26 cellular contexts compared by ENCODE assay signal in genomic region chr3:179673522-179673921, GRCh38. TPM values are rescaled to one million over a fixed set of nuclear protein-coding genes. Genes with fewer than 3 reads are reported as not detected.
DNase-seq lines count a peak whose midpoint lies in the region; ATAC-seq, FAIRE-seq and TF ChIP-seq lines count a peak whose summit lies in the region.
"Had no signal": no experiment of that assay in that cellular context is flagged by ENCODE, and none has a peak within 500 bp of the region (broad histone marks: within the 10 kb centered on the region; RNA-seq: fewer than 3 reads in every experiment).

No MANE protein-coding gene starts in this region.

- TF ChIP-seq EP300 in HepG2 (IDR thresholded peaks at IDR 0.05; ENCODE audit: low read depth in 2 of 2, low read length in 2 of 2) (no peak), HepG2 (CRISPR knock-in tag; IDR thresholded peaks at IDR 0.05; ENCODE audit: borderline replicate concordance) (no peak)

- no peak for TF ChIP-seq RAD21 in HepG2 (CRISPR knock-in tag; IDR thresholded peaks at IDR 0.05)

- BruUV-seq in HepG2 (replicated peaks; lab: Mats Ljungman, UMichigan) = no TSS peak

- in situ Hi-C loops in HepG2 (cut with HindIII; ENCODE audit: extremely low pct_ligation_motif_present, low pct_unique_long_range_greater_than_20kb) = no loop called here

- no peaks in the 10 kb centered on the region for H3K4me1 ChIP-seq in endodermal cell (ENCODE audit: control insufficient read depth, insufficient read depth, low read length)
- H3K4me1 ChIP-seq in HepG2 (ENCODE audit: insufficient read depth, low read length) = peaks cover 39% of the 10 kb centered on the region
- peaks cover 3 to 43% (median 31%) of the 10 kb centered on the region in 5 donors for H3K4me1 ChIP-seq in subcutaneous abdominal adipose tissue (ENCODE audit: control insufficient read depth in 5 of 5, insufficient read depth in 5 of 5, low read length in 5 of 5)
- H3K4me1 ChIP-seq in Peyer's patch = no peaks in the 10 kb centered on the region

- H3K27me3 Mint-ChIP-seq in HFFc6 (ENCODE audit: insufficient read depth) (no peaks in the 10 kb centered on the region), endodermal cell (ENCODE audit: insufficient read depth) (no peaks in the 10 kb centered on the region)
- H3K27me3 Mint-ChIP-seq: activated CD4-positive, alpha-beta memory T cell treated with anti-CD3 and anti-CD28 coated beads, Interleukin-2, amount 10 ng/mL, durations not matched to agents 7 days and 5 days; progenitor cell of endocrine pancreas; stimulated activated naive B cell treated with anti-CD40 and anti-IgM and Interleukin-4, amounts not matched to agents 10 μg/mL and 1 μg/mL and 100 μg/mL, for 72 hours had no signal

- H3K4me3 Mint-ChIP-seq in HFFc6 (no peak overlapping the region), endodermal cell (no peak overlapping the region)
- H3K4me3 Mint-ChIP-seq: activated CD4-positive, alpha-beta memory T cell treated with anti-CD3 and anti-CD28 coated beads, Interleukin-2, amount 10 ng/mL, durations not matched to agents 7 days and 5 days; CD8-positive, alpha-beta T cell; neural crest cell; stimulated activated naive B cell treated with anti-CD40 and anti-IgM and Interleukin-4, amounts not matched to agents 10 μg/mL and 1 μg/mL and 100 μg/mL, for 72 hours had no signal

- H4K20me1 ChIP-seq in HepG2 (ENCODE audit: insufficient read depth, low read length) = no peaks in the 10 kb centered on the region; the same call in 1 of the 2 replicates

- H3K36me3 ChIP-seq in endodermal cell (ENCODE audit: control insufficient read depth, insufficient read depth, low read length) = no peaks in the 10 kb centered on the region
- H3K36me3 ChIP-seq in HepG2 (replicated peaks in 1 of 2; ENCODE audit: control insufficient read depth in 1 of 2, insufficient read depth in 2 of 2, low read length in 2 of 2) = no peaks in the 10 kb centered on the region; a peak in 1 of 5 replicates
- H3K36me3 ChIP-seq in subcutaneous abdominal adipose tissue (ENCODE audit: control insufficient read depth in 5 of 5, insufficient read depth in 5 of 5, low read length in 5 of 5) = no peaks in the 10 kb centered on the region
- no peaks in the 10 kb centered on the region for H3K36me3 ChIP-seq in Peyer's patch

- no peaks in the 10 kb centered on the region for H3K27me3 ChIP-seq in endodermal cell (ENCODE audit: control insufficient read depth, insufficient read depth, low read length, poor library complexity, severe bottlenecking)
- no peaks in the 10 kb centered on the region for H3K27me3 ChIP-seq in HepG2 (ENCODE audit: control insufficient read depth in 1 of 2, insufficient read depth in 2 of 2, low read length in 2 of 2)
- no peaks in the 10 kb centered on the region for H3K27me3 ChIP-seq in subcutaneous abdominal adipose tissue (ENCODE audit: control insufficient read depth in 5 of 5, insufficient read depth in 4 of 5, low read length in 5 of 5)
- no peaks in the 10 kb centered on the region for H3K27me3 ChIP-seq in Peyer's patch

- ATAC-seq in HepG2 = peak; percentile 52
- ATAC-seq: CD8-positive, alpha-beta T cell; mucosa of descending colon; stimulated activated naive B cell treated with anti-CD40 and anti-IgM and Interleukin-4, amounts not matched to agents 10 μg/mL and 1 μg/mL and 100 μg/mL, for 72 hours had no signal

- TF ChIP-seq POLR2A in HepG2 (IDR thresholded peaks at IDR 0.05; ENCODE audit: insufficient read depth in 1 of 2, low read depth in 2 of 2, low read length in 2 of 2) (no peak), Peyer's patch (IDR thresholded peaks at IDR 0.05) (no peak)

- H3K36me3 Mint-ChIP-seq in HFFc6 (ENCODE audit: low read depth) (peaks cover 23% of the 10 kb centered on the region), endodermal cell (ENCODE audit: low read depth) (peaks cover 13% of the 10 kb centered on the region)

- no peak for TF ChIP-seq CTCF in HFFc6 (IDR thresholded peaks at IDR 0.05)
- TF ChIP-seq CTCF in endodermal cell (conservative IDR thresholded peaks at IDR 0.05) = no peak
- TF ChIP-seq CTCF in HepG2 (CRISPR knock-in tag; IDR thresholded peaks at IDR 0.05) = no peak
- no peak for TF ChIP-seq CTCF in Peyer's patch (IDR thresholded peaks at IDR 0.05)

- no peak for FAIRE-seq in HepG2 (lab: Jason Lieb, UNC)
- FAIRE-seq: endometrium, G401.6 had no signal

- CTCF ChIA-PET in HepG2 (lab: Yijun Ruan, JAX; ENCODE audit: low intra/inter-chr PET ratio, low total read pairs) = no interaction called here

- DNase-seq in HFFc6 = no peak
- DNase-seq in endodermal cell = no peak
- no peak for DNase-seq in HepG2 (ENCODE audit: low spot score)
- DNase-seq in posterior vena cava (ENCODE audit: low spot score) = no peak
- no peak for DNase-seq in LoVo (ENCODE audit: low spot score)
- no peak for DNase-seq in Peyer's patch
- no peak for DNase-seq in stimulated activated CD4-positive, alpha-beta T cell treated with anti-CD3 and anti-CD28 coated beads, Interleukin-1b, Interleukin-23, amount 100 ng/mL, for 48 hours
- DNase-seq: activated CD4-positive, alpha-beta memory T cell treated with anti-CD3 and anti-CD28 coated beads, Interleukin-2, amount 10 ng/mL, durations not matched to agents 7 days and 5 days; activated effector memory CD4-positive, alpha-beta T cell treated with anti-CD3 and anti-CD28 coated beads, Interleukin-2, amount 50 U/mL, for 16 hours; CD8-positive, alpha-beta T cell; cortex of kidney; mucosa of descending colon; NCI-H1105 treated with DMSO at 0.1 percent for 48 hours; NCI-H2107; NCI-H524; NK-92 treated with Interleukin-12 subunit alpha and Interleukin-12 subunit beta, amount 100 ng/mL, for 24 hours; RPMI8226; SK-N-SH; stimulated activated naive B cell treated with anti-CD40 and anti-IgM and Interleukin-4, amounts not matched to agents 10 μg/mL and 1 μg/mL and 100 μg/mL, for 72 hours had no signal

- H3K9me3 Mint-ChIP-seq in HFFc6 = no peaks in the 10 kb centered on the region
- H3K9me3 Mint-ChIP-seq in endodermal cell = no peaks in the 10 kb centered on the region
- H3K9me3 Mint-ChIP-seq: activated CD4-positive, alpha-beta memory T cell treated with anti-CD3 and anti-CD28 coated beads, Interleukin-2, amount 10 ng/mL, durations not matched to agents 7 days and 5 days; CD8-positive, alpha-beta T cell; neural crest cell; stimulated activated naive B cell treated with anti-CD40 and anti-IgM and Interleukin-4, amounts not matched to agents 10 μg/mL and 1 μg/mL and 100 μg/mL, for 72 hours had no signal

- POLR2A ChIA-PET in HepG2 (lab: Yijun Ruan, JAX) = no interaction called here

- no peak overlapping the region for H2AFZ ChIP-seq in HepG2 (ENCODE audit: low read length)

- H3K4me1 Mint-ChIP-seq in HFFc6 (ENCODE audit: low read depth) (peaks cover 30% of the 10 kb centered on the region), endodermal cell (peaks cover 5% of the 10 kb centered on the region)
- H3K4me1 Mint-ChIP-seq: activated CD4-positive, alpha-beta memory T cell treated with anti-CD3 and anti-CD28 coated beads, Interleukin-2, amount 10 ng/mL, durations not matched to agents 7 days and 5 days had no signal

- H3K27ac ChIP-seq in endodermal cell (ENCODE audit: low read depth, low read length) = no peak overlapping the region
- H3K27ac ChIP-seq in HepG2 (ENCODE audit: extremely low read length, insufficient read depth, low read length) = no peak overlapping the region
- H3K27ac ChIP-seq in subcutaneous abdominal adipose tissue (ENCODE audit: low read depth, low read length) = peak overlapping the region; percentile 14
- no peak overlapping the region for H3K27ac ChIP-seq in Peyer's patch
- H3K27ac ChIP-seq: HL-60 had no signal

- H3K27ac Mint-ChIP-seq in HFFc6 (peak overlapping the region; percentile 24; the same call in 1 of the 2 replicates), endodermal cell (peak overlapping the region; percentile 28)
- H3K27ac Mint-ChIP-seq: activated CD4-positive, alpha-beta memory T cell treated with anti-CD3 and anti-CD28 coated beads, Interleukin-2, amount 10 ng/mL, durations not matched to agents 7 days and 5 days; CD8-positive, alpha-beta T cell; stimulated activated naive B cell treated with anti-CD40 and anti-IgM and Interleukin-4, amounts not matched to agents 10 μg/mL and 1 μg/mL and 100 μg/mL, for 72 hours had no signal

- no peaks in the 10 kb centered on the region for H3K9me3 ChIP-seq in endodermal cell (ENCODE audit: control insufficient read depth, low read length)
- H3K9me3 ChIP-seq in HepG2 (ENCODE audit: low read length) = no peaks in the 10 kb centered on the region
- no peaks in the 10 kb centered on the region for H3K9me3 ChIP-seq in subcutaneous abdominal adipose tissue (ENCODE audit: control insufficient read depth in 5 of 5, low read length in 5 of 5)
- no peaks in the 10 kb centered on the region for H3K9me3 ChIP-seq in Peyer's patch
- H3K9me3 ChIP-seq: mucosa of descending colon, SK-N-SH had no signal

- 93 to 96% methylated on average over 7 to 8 of the region's 8 CpGs for WGBS in endodermal cell (ENCODE audit: insufficient coverage in 1 of 2, insufficient read length in 1 of 2), 2 experiments
- 96% methylated on average over 8 of the region's 8 CpGs for WGBS in HepG2 (ENCODE audit: low lambda C conversion rate)

- H3K4me3 ChIP-seq in endodermal cell (ENCODE audit: low read length) = no peak overlapping the region
- H3K4me3 ChIP-seq in HepG2 (replicated peaks in 1 of 3; ENCODE audit: insufficient read depth in 1 of 3, low read depth in 2 of 3, low read length in 3 of 3) = no peak overlapping the region
- H3K4me3 ChIP-seq in subcutaneous abdominal adipose tissue (ENCODE audit: low read depth in 1 of 5, low read length in 5 of 5) = no peak overlapping the region
- H3K4me3 ChIP-seq in Peyer's patch = no peak overlapping the region
- H3K4me3 ChIP-seq: mucosa of descending colon, skin epidermis had no signal

- H3K9ac ChIP-seq in endodermal cell (ENCODE audit: extremely low read depth, low read length, poor library complexity, severe bottlenecking) = no peak overlapping the region
- H3K9ac ChIP-seq in HepG2 (ENCODE audit: insufficient read depth, low read depth, low read length) = no peak overlapping the region
- no peak overlapping the region for H3K9ac ChIP-seq in subcutaneous abdominal adipose tissue (ENCODE audit: low read length in 5 of 5)
- H3K9ac ChIP-seq: SK-N-SH had no signal

- H3K79me2 ChIP-seq in HepG2 (ENCODE audit: insufficient read depth, low read length) = peaks cover 84% of the 10 kb centered on the region

- intact Hi-C loops in HepG2 (cut with micrococcal nuclease; ENCODE audit: unreplicated experiment) = no loop called here
- intact Hi-C loops in posterior vena cava (cut with DNase I) = no loop called here

- H3K4me2 ChIP-seq in HepG2 (ENCODE audit: low read depth, low read length) = no peak overlapping the region
- H3K4me2 ChIP-seq: SK-N-SH had no signal

RNA-seq across cellular contexts. Expression of gene USP13, which starts 20.7 kb away (rescaled TPM):
- total RNA-seq in HFFc6 (2021; fragmentation: NEBNext Ultra II Directional; extraction: Animal tissue kit (Norgen Biotek cat#: 25700)) = 10 to 100 TPM; 17.1 to 25.0 (median 21.5) TPM
- total RNA-seq in endodermal cell = 10 to 100 TPM; 24.7 to 25.5 TPM
- polyA plus RNA-seq in endodermal cell (2013, experiment 1 of 2) = 22.2 TPM
- polyA plus RNA-seq in endodermal cell (2013, experiment 2 of 2) = 19.5 TPM
- 15.9 and 23.2 TPM in 2 replicates for total RNA-seq in HepG2 (2016; rRNA removed; fragmentation: Illumina TruSeq; extraction: Trizol)
- total RNA-seq in HepG2 (2016; cell fraction: cytosol; rRNA removed; fragmentation: Illumina TruSeq; extraction: Trizol; ENCODE audit: low read depth) = 11.7 and 12.8 TPM in 2 replicates
- 15.0 and 22.6 TPM in 2 replicates for total RNA-seq in HepG2 (2016; cell fraction: insoluble cytoplasmic fraction; rRNA removed; fragmentation: Illumina TruSeq; extraction: Trizol)
- total RNA-seq in HepG2 (2016; cell fraction: membrane; rRNA removed; fragmentation: Illumina TruSeq; extraction: Trizol) = 10.0 and 10.5 TPM in 2 replicates
- total RNA-seq in HepG2 (2016; cell fraction: nucleus; rRNA removed; fragmentation: Illumina TruSeq; extraction: Trizol) = 17.2 and 17.6 TPM in 2 replicates
- polyA plus RNA-seq in HepG2 (2011; rRNA removed) = 29.2 and 36.7 TPM in 2 replicates
- polyA plus RNA-seq in HepG2 (2011; cell fraction: cytosol; rRNA removed) = 19.3 and 27.5 TPM in 2 replicates
- polyA plus RNA-seq in HepG2 (2011; cell fraction: nucleus; rRNA removed) = 23.3 and 29.1 TPM in 2 replicates
- 18.4 and 29.6 TPM in 2 replicates for polyA plus RNA-seq in HepG2 (2012)
- polyA plus RNA-seq in HepG2 (2016; cell fraction: cytosol; fragmentation: Illumina TruSeq; extraction: Trizol; ENCODE audit: low read depth) = 1.2 and 1.6 TPM in 2 replicates
- 18.8 and 19.7 TPM in 2 replicates for polyA plus RNA-seq in HepG2 (2016; cell fraction: insoluble cytoplasmic fraction; fragmentation: Illumina TruSeq; extraction: Trizol; ENCODE audit: low read depth)
- polyA plus RNA-seq in HepG2 (2016; cell fraction: membrane; fragmentation: Illumina TruSeq; extraction: Trizol; ENCODE audit: low read depth) = 3.2 and 3.3 TPM in 2 replicates
- 16.1 and 17.8 TPM in 2 replicates for polyA plus RNA-seq in HepG2 (2016; cell fraction: nucleus; fragmentation: Illumina TruSeq; extraction: Trizol; ENCODE audit: insufficient read depth, low read depth)
- 32.1 and 37.3 TPM in 2 replicates for polyA minus RNA-seq in HepG2 (2011; rRNA and poly(A)+ RNA removed; ENCODE audit: low replicate concordance)
- 38.5 and 48.8 TPM in 2 replicates for polyA minus RNA-seq in HepG2 (2011; cell fraction: cytosol; rRNA and poly(A)+ RNA removed)
- polyA minus RNA-seq in HepG2 (2011; cell fraction: nucleus; rRNA and poly(A)+ RNA removed) = 96.3 and 130 TPM in 2 replicates
- 10 to 100 TPM; 12.1 to 13.6 TPM for total RNA-seq in posterior vena cava
- 10 to 100 TPM in 1 of 4 donors, 1 to 10 TPM in 3; 1.6 to 12.4 (median 5.7) TPM for total RNA-seq in Peyer's patch
